8 cellular contexts compared by ENCODE assay signal in genomic region chr3:49411550-49411967, GRCh38. TPM values are rescaled to one million over a fixed set of nuclear protein-coding genes. Genes with fewer than 3 reads are reported as not detected.
A peak's percentile ranks its signal among the peaks of the same experiment; 100 is the strongest.
DNase-seq lines count a peak whose midpoint lies in the region; ATAC-seq and TF ChIP-seq lines count a peak whose summit lies in the region.

No MANE protein-coding gene starts in this region.

- H3K9ac ChIP-seq in mesendoderm (ENCODE audit: low read length), result peak overlapping the region; percentile 96

- ATAC-seq in GM19023 (IDR thresholded peaks at IDR 0.05; ENCODE audit: unreplicated experiment) (peak; percentile 17), HG03175 (IDR thresholded peaks at IDR 0.05; ENCODE audit: unreplicated experiment) (peak; percentile 25)

- H3K36me3 ChIP-seq in WERI-Rb-1 (peaks cover 23% of the 10 kb centered on the region), mesendoderm (ENCODE audit: control insufficient read depth, insufficient read depth, low read length) (no peaks in the 10 kb centered on the region)

- peak overlapping the region; percentile 57 for H4K8ac ChIP-seq in mesendoderm (ENCODE audit: low read depth, low read length)

- peaks cover 6% of the 10 kb centered on the region for H3K4me1 ChIP-seq in mesendoderm (ENCODE audit: control insufficient read depth, low read depth, low read length)

- intact Hi-C loops in dorsolateral prefrontal cortex (cut with DNase I), result loop anchor here (1.0 to 10.0 kb wide), 5 partner anchors 54 to 387 kb away; partner anchors contain the start of genes QRICH1 (in 2 of the 2), USP4 (in 2 of the 2), GPX1 (in 1 of the 2) and IMPDH2 (in 1 of the 2)

- peaks cover 54% of the 10 kb centered on the region for H3K79me2 ChIP-seq in mesendoderm (ENCODE audit: control insufficient read depth, insufficient read depth, low read length)

- H3K4ac ChIP-seq in mesendoderm (ENCODE audit: low read depth, low read length), result peak overlapping the region; percentile 98

- no peak overlapping the region for H3K4me2 ChIP-seq in mesendoderm (ENCODE audit: low read length)

- peak overlapping the region; percentile 99 for H3K18ac ChIP-seq in mesendoderm (ENCODE audit: low read length)

- H3K27ac ChIP-seq in 22Rv1, result peak overlapping the region; percentile 96
- peak overlapping the region; percentile 94 for H3K27ac ChIP-seq in WERI-Rb-1
- H3K27ac ChIP-seq in dorsolateral prefrontal cortex, result peak overlapping the region; percentile 57 to 99 (median 93)
- peak overlapping the region; percentile 97 for H3K27ac ChIP-seq in mesendoderm (ENCODE audit: low read depth, low read length)

- H3K27me3 ChIP-seq in WERI-Rb-1 (ENCODE audit: insufficient read depth, low read depth, severe bottlenecking), result no peaks in the 10 kb centered on the region
- H3K27me3 ChIP-seq in dorsolateral prefrontal cortex, result no peaks in the 10 kb centered on the region
- H3K27me3 ChIP-seq in mesendoderm (ENCODE audit: insufficient read depth, low read length, poor library complexity), result no peaks in the 10 kb centered on the region

- H3K56ac ChIP-seq in mesendoderm (ENCODE audit: low read length), result peak overlapping the region; percentile 98

- H4K5ac ChIP-seq in mesendoderm (ENCODE audit: low read length), result no peak overlapping the region

- peak overlapping the region; percentile 34 for H2BK120ac ChIP-seq in mesendoderm (ENCODE audit: low read depth, low read length)

- H3K4me3 ChIP-seq in WERI-Rb-1 (ENCODE audit: low read depth, low read length), result peak overlapping the region; percentile 97
- H3K4me3 ChIP-seq in dorsolateral prefrontal cortex, result peak overlapping the region; percentile 69 to 100 (median 93)
- peak overlapping the region; percentile 96 for H3K4me3 ChIP-seq in mesendoderm (ENCODE audit: low read length)

- DNase-seq in WERI-Rb-1 (peak; percentile 33), dorsolateral prefrontal cortex (peak in 9 of 10 donors; percentile 13 to 69 (median 42)), mesendoderm (no peak), middle frontal gyrus (ENCODE audit: extremely low spot score, low spot score) (no peak)
- DNase-seq in stimulated activated naive CD4-positive, alpha-beta T cell (lab: John Stamatoyannopoulos, UW), result peak in 4 of 6 experiments; percentile 28 to 58 (median 51)

- peak overlapping the region; percentile 75 for H2BK5ac ChIP-seq in mesendoderm (ENCODE audit: low read length)

- H2BK15ac ChIP-seq in mesendoderm (replicated peaks; ENCODE audit: low read depth), result no peak overlapping the region

- no CpG with 5 or more reads among the region's 56 CpGs for WGBS in mesendoderm (ENCODE audit: extremely low coverage, insufficient coverage, low lambda C conversion rate)

- H3K79me1 ChIP-seq in mesendoderm (ENCODE audit: low read length), result peaks cover 8% of the 10 kb centered on the region

- TF ChIP-seq CTCF in 22Rv1 (IDR thresholded peaks at IDR 0.05), result no peak
- no peak for TF ChIP-seq CTCF in WERI-Rb-1 (IDR thresholded peaks at IDR 0.05; ENCODE audit: low read depth, low read length)
- TF ChIP-seq CTCF in dorsolateral prefrontal cortex (IDR thresholded peaks at IDR 0.05 in 54 of 56, conservative IDR thresholded peaks at IDR 0.05 in 2 of 56; ENCODE audit: low read depth in 1 of 56, partially characterized antibody in 56 of 56), result peak in 1 of 56 donors; percentile 8

- no peak overlapping the region for H2AK5ac ChIP-seq in mesendoderm (ENCODE audit: low read length)

- H3K9me3 ChIP-seq in WERI-Rb-1 (ENCODE audit: severe bottlenecking), result no peaks in the 10 kb centered on the region

- peak overlapping the region; percentile 94 for H3K23ac ChIP-seq in mesendoderm (ENCODE audit: low read length)

RNA-seq across cellular contexts. Expression of gene RHOA, which starts 0.2 kb away (rescaled TPM):
- 100 to 1,000 TPM; 181 to 317 (median 228) TPM for total RNA-seq in dorsolateral prefrontal cortex
- 409 TPM for polyA plus RNA-seq in mesendoderm (2013, experiment 1 of 2)
- 408 TPM for polyA plus RNA-seq in mesendoderm (2013, experiment 2 of 2)

RNA-seq across cellular contexts. Expression of gene TCTA, which starts 0.7 kb away (rescaled TPM):
- 10 to 100 TPM; 29.6 to 55.0 (median 40.9) TPM for total RNA-seq in dorsolateral prefrontal cortex
- 6.6 TPM for polyA plus RNA-seq in mesendoderm (2013, experiment 1 of 2)
- polyA plus RNA-seq in mesendoderm (2013, experiment 2 of 2), result 6.5 TPM

RNA-seq across cellular contexts. Expression of gene AMT, which starts 10.7 kb away (rescaled TPM):
- 10 to 100 TPM in 76 of 120 experiments, 1 to 10 TPM in 44; 5.7 to 19.6 (median 11.0) TPM for total RNA-seq in dorsolateral prefrontal cortex
- polyA plus RNA-seq in mesendoderm (2013, experiment 1 of 2), result 20.4 TPM
- 20.5 TPM for polyA plus RNA-seq in mesendoderm (2013, experiment 2 of 2)

RNA-seq across cellular contexts. Expression of gene NICN1, which starts 17.6 kb away (rescaled TPM):
- 10 to 100 TPM; 31.2 to 78.4 (median 55.3) TPM for total RNA-seq in dorsolateral prefrontal cortex
- polyA plus RNA-seq in mesendoderm (2013, experiment 1 of 2), result 3.0 TPM
- 3.6 TPM for polyA plus RNA-seq in mesendoderm (2013, experiment 2 of 2)

RNA-seq across cellular contexts. Expression of gene GPX1, which starts 53.4 kb away (rescaled TPM):
- total RNA-seq in dorsolateral prefrontal cortex, result 100 to 1,000 TPM in 116 of 120 experiments, 10 to 100 TPM in 4; 82.0 to 191 (median 135) TPM
- 252 TPM for polyA plus RNA-seq in mesendoderm (2013, experiment 1 of 2)
- polyA plus RNA-seq in mesendoderm (2013, experiment 2 of 2), result 250 TPM

Comparison
In these comparisons a context has a peak if more than half of its experiments do, and no peak if none do; other contexts are left out.
1. DNase-seq: peak in WERI-Rb-1 (single experiment), dorsolateral prefrontal cortex (9 of 10) and stimulated activated naive CD4-positive, alpha-beta T cell (4 of 6); none in mesendoderm (single experiment) and middle frontal gyrus (single experiment).
2. Peak in every context shown above with its lines, with median percentiles within 50 percentile points of each other: H3K27ac ChIP-seq and H3K4me3 ChIP-seq.